12 cellular contexts compared by ENCODE assay signal in genomic region chr3:5053021-5053831, GRCh38.
DNase-seq lines count a peak whose midpoint lies in the region; ATAC-seq and TF ChIP-seq lines count a peak whose summit lies in the region.
"Had no signal": no experiment of that assay in that cellular context is flagged by ENCODE, and none has a peak within 500 bp of the region (broad histone marks: within the 10 kb centered on the region; RNA-seq: fewer than 3 reads in every experiment).

No MANE protein-coding gene starts in this region.

- no TSS peak for BruUV-seq in A673 (replicated peaks; lab: Mats Ljungman, UMichigan)

- DNase-seq in EL = peak; percentile 58
- DNase-seq in NOMO-1 treated with dmso at 0.1 percent for 144 hours (lab: John Stamatoyannopoulos, UW; ENCODE audit: unreplicated experiment) = peak; percentile 13
- DNase-seq in fibroblast of villous mesenchyme (ENCODE audit: low read depth) = peak; percentile 92
- peak; percentile 36 for DNase-seq in skeletal muscle cell (ENCODE audit: low read depth)
- no peak for DNase-seq in effector CD8-positive, alpha-beta T cell (lab: John Stamatoyannopoulos, UW)
- DNase-seq in A673 (ENCODE audit: low spot score) = no peak
- no peak for DNase-seq in ACHN
- DNase-seq: NCI-H2171 treated with DMSO at 0.1 percent for 48 hours, T1000 had no signal

- in situ Hi-C loops in ACHN (cut with HindIII; ENCODE audit: low pct_ligation_motif_present, low pct_unique_long_range_greater_than_20kb, low sequenced_read_pairs) = loop anchor here (25.0 kb wide), 1 partner anchor 341 kb away; no protein-coding TSS in a partner anchor

- H3K4me3 ChIP-seq in fibroblast of villous mesenchyme (ENCODE audit: low read depth, low read length) (no peak overlapping the region), skeletal muscle cell (ENCODE audit: low read depth, low read length) (no peak overlapping the region), A673 (ENCODE audit: low read depth, low read length, poor library complexity, severe bottlenecking) (no peak overlapping the region)

- no peaks in the 10 kb centered on the region for H3K27me3 ChIP-seq in A673 (replicated peaks; ENCODE audit: insufficient read depth, low read depth, low read length, poor library complexity)

- no peaks in the 10 kb centered on the region for H3K36me3 ChIP-seq in A673 (ENCODE audit: insufficient read depth, low read length, poor library complexity, severe bottlenecking)

- CTCF ChIA-PET in A673 (lab: Charles Lee) = no interaction called here

- intact Hi-C loops in A673 (cut with micrococcal nuclease; ENCODE audit: unreplicated experiment) = no loop called here

- POLR2A ChIA-PET in A673 (lab: Charles Lee; ENCODE audit: low non-redundant PET) = interaction anchor here (0.6 kb wide), 1 partner anchor 402 kb away, joined by 14 read pairs; no protein-coding TSS in a partner anchor

- ATAC-seq in GM18873 (IDR thresholded peaks at IDR 0.05; ENCODE audit: low FRiP score, unreplicated experiment) = no peak
- ATAC-seq: activated naive CD4-positive, alpha-beta T cell treated with anti-CD3 and anti-CD28 coated beads, Interleukin-2, amount 50 U/mL, for 72 hours had no signal

- no peak for TF ChIP-seq CTCF in fibroblast of villous mesenchyme (IDR thresholded peaks at IDR 0.05; ENCODE audit: insufficient read depth, low read depth, low read length)
- TF ChIP-seq CTCF in A673 (conservative IDR thresholded peaks at IDR 0.05; ENCODE audit: low read depth, low read length) = no peak

- peaks cover 4% of the 10 kb centered on the region for H3K4me1 ChIP-seq in A673 (ENCODE audit: insufficient read depth, low read length, poor library complexity, severe bottlenecking)
- H3K4me1 ChIP-seq: parathyroid adenoma had no signal

- no peaks in the 10 kb centered on the region for H3K9me3 ChIP-seq in A673 (ENCODE audit: low read depth, low read length, poor library complexity, severe bottlenecking)

- H3K27ac ChIP-seq in A673 (ENCODE audit: low read depth, low read length, poor library complexity, severe bottlenecking) = no peak overlapping the region
- H3K27ac ChIP-seq: parathyroid adenoma had no signal

Comparison
In these comparisons a context has a peak if more than half of its experiments do, and no peak if none do; other contexts are left out.
1. DNase-seq: peak in EL (single experiment), NOMO-1 treated with dmso at 0.1 percent for 144 hours (single experiment), fibroblast of villous mesenchyme (single experiment) and skeletal muscle cell (single experiment); none in effector CD8-positive, alpha-beta T cell (single experiment), A673 (single experiment) and ACHN (single experiment).